ENCODE assay signal across 18 cellular contexts in the genomic region with DNA sequence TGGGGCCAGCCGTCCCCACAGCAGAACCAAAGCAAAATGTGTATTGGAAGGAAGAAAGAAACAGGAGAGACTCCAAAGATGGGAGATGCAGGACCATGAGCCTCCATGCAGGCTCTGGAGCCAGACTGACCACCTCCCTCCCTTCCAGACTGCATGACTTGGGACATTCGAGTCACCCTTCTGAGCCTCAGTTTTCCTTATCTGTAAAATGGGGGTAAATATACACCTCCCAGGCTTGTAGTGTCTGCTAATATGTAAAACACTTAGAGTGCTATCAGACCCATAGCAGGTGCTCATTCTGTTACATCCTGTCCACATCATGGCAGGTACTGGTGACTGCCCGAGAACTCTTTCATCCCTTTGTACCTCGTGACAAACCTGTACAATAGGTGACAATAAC.
DNase-seq lines count a peak whose midpoint lies in the region; ATAC-seq and TF ChIP-seq lines count a peak whose summit lies in the region.
"Had no signal": no experiment of that assay in that cellular context is flagged by ENCODE, and none has a peak within 500 bp of the region (broad histone marks: within the 10 kb centered on the region; RNA-seq: fewer than 3 reads in every experiment).

No MANE protein-coding gene starts in this region.

- H3K4me2 ChIP-seq in H9 (ENCODE audit: insufficient read depth, insufficient read length, low read length): no peak overlapping the region
- no peak overlapping the region for H3K4me2 ChIP-seq in mesendoderm (ENCODE audit: low read length)
- H3K4me2 ChIP-seq: GM23338 had no signal

- no peak overlapping the region for H3T11ph ChIP-seq in H9 (ENCODE audit: low read length)

- no peaks in the 10 kb centered on the region for H3K23me2 ChIP-seq in H9 (ENCODE audit: insufficient read length, low read depth, low read length, poor library complexity, severe bottlenecking)

- no peak for ATAC-seq in activated T-helper 17 cell treated with anti-CD3 and anti-CD28 coated beads, Interleukin-2, amount 50 U/mL, for 72 hours (replicated peaks)
- no peak for ATAC-seq in HG03565 (IDR thresholded peaks at IDR 0.05; ENCODE audit: unreplicated experiment)
- ATAC-seq: GM12878, GM23338, HCT116 had no signal

- H3K9me3 ChIP-seq in H9 (ENCODE audit: control insufficient read depth, low read depth, low read length): no peaks in the 10 kb centered on the region
- H3K9me3 ChIP-seq: BE2C had no signal

- H4K20me1 ChIP-seq in H9 (ENCODE audit: control insufficient read depth, insufficient read depth, insufficient read length): no peaks in the 10 kb centered on the region

- no peak overlapping the region for H3K14ac ChIP-seq in H9 (ENCODE audit: insufficient read depth, low read length)

- H3K4me1 Mint-ChIP-seq in H9: peaks cover 5 to 6% of the 10 kb centered on the region in 2 experiments; a peak in 3 of 4 replicates
- H3K4me1 Mint-ChIP-seq in activated T-helper 17 cell treated with anti-CD3 and anti-CD28 coated beads, Interleukin-2, amount 50 U/mL, for 72 hours: no peaks in the 10 kb centered on the region
- H3K4me1 Mint-ChIP-seq: CD8-positive, alpha-beta memory T cell had no signal

- H2BK20ac ChIP-seq in H9 (ENCODE audit: low read depth, low read length, poor library complexity, severe bottlenecking): no peak overlapping the region

- H3K36me3 ChIP-seq in mesendoderm (ENCODE audit: control insufficient read depth, insufficient read depth, low read length): no peaks in the 10 kb centered on the region
- H3K36me3 ChIP-seq: BE2C had no signal

- H4K8ac ChIP-seq in H9 (replicated peaks; ENCODE audit: insufficient read length, low read depth, low read length) (no peak overlapping the region), mesendoderm (ENCODE audit: low read depth, low read length) (no peak overlapping the region)

- no peak overlapping the region for H2BK12ac ChIP-seq in H9 (ENCODE audit: insufficient read length, low read depth, low read length)

- no CpG with 5 or more reads among the region's 4 CpGs for WGBS in H9 (ENCODE audit: extremely low coverage, insufficient read length, low lambda C conversion rate)
- no CpG with 5 or more reads among the region's 4 CpGs for WGBS in mesendoderm (ENCODE audit: extremely low coverage, insufficient coverage, low lambda C conversion rate)

- no peak overlapping the region for H4K91ac ChIP-seq in H9 (ENCODE audit: insufficient read length, low read depth, low read length)

- no peak for DNase-seq in H9
- peak; percentile 15 for DNase-seq in HT1080 (ENCODE audit: low read depth)
- DNase-seq in mesendoderm: peak; percentile 42
- DNase-seq in AML-193 (lab: John Stamatoyannopoulos, UW): no peak
- DNase-seq: BE2C; C1 segment of cervical spinal cord; CD4-positive, CD25-positive, alpha-beta regulatory T cell; CD8-positive, alpha-beta memory T cell; COR-L47; DMS 273 treated with DMSO at 0.1 percent for 48 hours; DMS53; DND-41; EL had no signal

- H3K9ac ChIP-seq in H9 (ENCODE audit: extremely low read depth, insufficient read length, low read length): no peak overlapping the region
- no peak overlapping the region for H3K9ac ChIP-seq in mesendoderm (ENCODE audit: low read length)

- H3K79me1 ChIP-seq in H9 (ENCODE audit: insufficient read depth, low read depth, low read length, poor library complexity, severe bottlenecking) (no peaks in the 10 kb centered on the region), mesendoderm (ENCODE audit: low read length) (no peaks in the 10 kb centered on the region)

- H3K4me1 ChIP-seq in H9 (ENCODE audit: insufficient read depth, low read length) (no peaks in the 10 kb centered on the region), mesendoderm (ENCODE audit: control insufficient read depth, low read depth, low read length) (no peaks in the 10 kb centered on the region)
- H3K4me1 ChIP-seq: BE2C had no signal

- H3K27ac ChIP-seq in H9 (ENCODE audit: insufficient read length, low read depth, low read length): no peak overlapping the region
- H3K27ac ChIP-seq in mesendoderm (ENCODE audit: low read depth, low read length): no peak overlapping the region

- H2AK5ac ChIP-seq in H9 (ENCODE audit: insufficient read length, low read length) (no peak overlapping the region), mesendoderm (ENCODE audit: low read length) (no peak overlapping the region)

- H2BK120ac ChIP-seq in H9 (ENCODE audit: low read depth, low read length, poor library complexity, severe bottlenecking) (no peak overlapping the region), mesendoderm (ENCODE audit: low read depth, low read length) (no peak overlapping the region)

- no peaks in the 10 kb centered on the region for H3K36me3 Mint-ChIP-seq in H9 (ENCODE audit: insufficient read depth in 1 of 3, low read depth in 3 of 3)
- no peaks in the 10 kb centered on the region for H3K36me3 Mint-ChIP-seq in activated T-helper 17 cell treated with anti-CD3 and anti-CD28 coated beads, Interleukin-2, amount 50 U/mL, for 72 hours (ENCODE audit: low read depth)

- H3K56ac ChIP-seq in H9 (ENCODE audit: insufficient read length, low read depth, low read length): no peak overlapping the region
- no peak overlapping the region for H3K56ac ChIP-seq in mesendoderm (ENCODE audit: low read length)

- no peak for TF ChIP-seq CTCF in H9 (conservative IDR thresholded peaks at IDR 0.05)

- H3K4ac ChIP-seq in H9 (ENCODE audit: low read depth, low read length): no peak overlapping the region
- H3K4ac ChIP-seq in mesendoderm (ENCODE audit: low read depth, low read length): no peak overlapping the region

- no peak overlapping the region for H3K4me3 Mint-ChIP-seq in H9
- no peak overlapping the region for H3K4me3 Mint-ChIP-seq in activated T-helper 17 cell treated with anti-CD3 and anti-CD28 coated beads, Interleukin-2, amount 50 U/mL, for 72 hours
- H3K4me3 Mint-ChIP-seq: CD4-positive, CD25-positive, alpha-beta regulatory T cell; CD8-positive, alpha-beta memory T cell; GM23338 had no signal

- H3K23ac ChIP-seq in H9 (ENCODE audit: insufficient read length, low read depth, low read length) (no peak overlapping the region), mesendoderm (ENCODE audit: low read length) (no peak overlapping the region)

- H2BK15ac ChIP-seq in H9 (ENCODE audit: low read depth, low read length): 0 out of 2 replicates have a peak overlapping the region, but pooled peaks have one; percentile 54
- H2BK15ac ChIP-seq in mesendoderm (replicated peaks; ENCODE audit: low read depth): no peak overlapping the region

- peak overlapping the region in 1 of 3 experiments; percentile 79; a peak in 1 of 7 replicates for H3K27ac Mint-ChIP-seq in H9
- H3K27ac Mint-ChIP-seq in activated T-helper 17 cell treated with anti-CD3 and anti-CD28 coated beads, Interleukin-2, amount 50 U/mL, for 72 hours: peak overlapping the region; percentile 38
- H3K27ac Mint-ChIP-seq: CD4-positive, CD25-positive, alpha-beta regulatory T cell; GM23338 had no signal

- H3K4me3 ChIP-seq in mesendoderm (ENCODE audit: low read length): no peak overlapping the region
- H3K4me3 ChIP-seq: GM12878, GM23338 had no signal

- H2BK5ac ChIP-seq in H9 (ENCODE audit: insufficient read length, low read length) (no peak overlapping the region), mesendoderm (ENCODE audit: low read length) (no peak overlapping the region)

- H3K27me3 ChIP-seq in H9 (ENCODE audit: insufficient read depth, low read length) (no peaks in the 10 kb centered on the region), mesendoderm (ENCODE audit: insufficient read depth, low read length, poor library complexity) (no peaks in the 10 kb centered on the region)
- H3K27me3 ChIP-seq: BE2C had no signal

- no peaks in the 10 kb centered on the region for H3K79me2 ChIP-seq in H9 (ENCODE audit: insufficient read depth, low read length)
- H3K79me2 ChIP-seq in mesendoderm (ENCODE audit: control insufficient read depth, insufficient read depth, low read length): no peaks in the 10 kb centered on the region

- no peak overlapping the region for H2AFZ ChIP-seq in H9 (ENCODE audit: low read length)
- H2AFZ ChIP-seq: GM23338 had no signal

- no peaks in the 10 kb centered on the region for H3K9me3 Mint-ChIP-seq in H9
- H3K9me3 Mint-ChIP-seq in activated T-helper 17 cell treated with anti-CD3 and anti-CD28 coated beads, Interleukin-2, amount 50 U/mL, for 72 hours: no peaks in the 10 kb centered on the region
- H3K9me3 Mint-ChIP-seq: CD4-positive, CD25-positive, alpha-beta regulatory T cell; CD8-positive, alpha-beta memory T cell; GM23338 had no signal

- H3K18ac ChIP-seq in H9 (ENCODE audit: insufficient read length, low read depth, low read length) (no peak overlapping the region), mesendoderm (ENCODE audit: low read length) (no peak overlapping the region)

- H3K27me3 Mint-ChIP-seq in H9 (ENCODE audit: low read depth): no peaks in the 10 kb centered on the region; the same call in 1 of the 2 replicates
- no peaks in the 10 kb centered on the region for H3K27me3 Mint-ChIP-seq in activated T-helper 17 cell treated with anti-CD3 and anti-CD28 coated beads, Interleukin-2, amount 50 U/mL, for 72 hours
- H3K27me3 Mint-ChIP-seq: CD4-positive, CD25-positive, alpha-beta regulatory T cell; CD8-positive, alpha-beta memory T cell had no signal

- H4K5ac ChIP-seq in H9 (ENCODE audit: insufficient read length, low read depth, low read length) (no peak overlapping the region), mesendoderm (ENCODE audit: low read length) (no peak overlapping the region)

Comparison
In these comparisons a context has a peak if more than half of its experiments do, and no peak if none do; other contexts are left out.
1. DNase-seq: peak in HT1080 (single experiment) and mesendoderm (single experiment); none in H9 (single experiment) and AML-193 (0 of 2).